In genomic region chr15:83199288-83199687, GRCh38 we compare ENCODE assay signal across 12 cellular contexts. TPM values are rescaled to one million over a fixed set of nuclear protein-coding genes. Genes with fewer than 3 reads are reported as not detected.
DNase-seq lines count a peak whose midpoint lies in the region; ATAC-seq, FAIRE-seq and TF ChIP-seq lines count a peak whose summit lies in the region.
"Had no signal": no experiment of that assay in that cellular context is flagged by ENCODE, and none has a peak within 500 bp of the region (broad histone marks: within the 10 kb centered on the region; RNA-seq: fewer than 3 reads in every experiment).

No MANE protein-coding gene starts in this region.

- H4K20me1 ChIP-seq in Loucy (ENCODE audit: insufficient read depth, low read length, poor library complexity, severe bottlenecking) = peaks cover 88% of the 10 kb centered on the region

- ATAC-seq in HG02840 (IDR thresholded peaks at IDR 0.05; ENCODE audit: low FRiP score, unreplicated experiment) = peak; percentile 83

- no peak overlapping the region for H3K9ac ChIP-seq in Loucy (ENCODE audit: low read depth, low read length, poor library complexity, severe bottlenecking)

- peak overlapping the region; percentile 35 for H3K4me3 ChIP-seq in Loucy (ENCODE audit: low read length, poor library complexity, severe bottlenecking)

- peaks cover 46% of the 10 kb centered on the region for H3K4me1 ChIP-seq in Loucy (ENCODE audit: insufficient read depth, low read length, poor library complexity, severe bottlenecking)

- H3K4me2 ChIP-seq in Loucy (ENCODE audit: low read depth, low read length, poor library complexity, severe bottlenecking) = peak overlapping the region; percentile 57

- peaks cover 6% of the 10 kb centered on the region for H3F3A ChIP-seq in Loucy (ENCODE audit: low read depth)

- peaks cover 98% of the 10 kb centered on the region for H3K79me2 ChIP-seq in Loucy (ENCODE audit: insufficient read depth, low read length)

- no peaks in the 10 kb centered on the region for H3K36me3 ChIP-seq in Loucy (ENCODE audit: insufficient read depth, low read length)

- H2AFZ ChIP-seq in Loucy (ENCODE audit: low read length) = no peak overlapping the region

- no peak for TF ChIP-seq CTCF in Loucy (conservative IDR thresholded peaks at IDR 0.05; ENCODE audit: low read length)

- H3K9me2 ChIP-seq in Loucy (replicated peaks; ENCODE audit: low read depth, low read length) = no peaks in the 10 kb centered on the region

- H3K9me3 ChIP-seq in Loucy (ENCODE audit: insufficient read depth, low read depth, low read length) = no peaks in the 10 kb centered on the region

- DNase-seq in GM12892 (ENCODE audit: insufficient read length) (no peak), GM19240 (ENCODE audit: insufficient read length, low spot score) (peak; percentile 35), GDM1 (lab: John Stamatoyannopoulos, UW) (no peak), NCI-H1694 treated with DMSO at 0.1 percent for 48 hours (lab: John Stamatoyannopoulos, UW) (no peak), NCI-H226 (no peak)
- no peak for DNase-seq in stimulated activated naive CD4-positive, alpha-beta T cell (lab: John Stamatoyannopoulos, UW)
- DNase-seq: COR-L47, hypothalamus, NCI-H1048 had no signal

- no peak for TF ChIP-seq POLR2A in GM12892 (IDR thresholded peaks at IDR 0.05; ENCODE audit: low read depth, low read length)

- H3K27me3 ChIP-seq in Loucy (ENCODE audit: insufficient read depth, low read length, poor library complexity, severe bottlenecking) = no peaks in the 10 kb centered on the region

- FAIRE-seq in GM12892 (lab: Jason Lieb, UNC) = peak; percentile 72
- FAIRE-seq: colon had no signal

RNA-seq across cellular contexts. Expression of gene HDGFL3, which starts 8.3 kb away (rescaled TPM):
- polyA plus RNA-seq in GM12892 (2012; ENCODE audit: missing spikeins) = 29.8 TPM
